21 cellular contexts compared by ENCODE assay signal in genomic region chr10:458466-458865, GRCh38.
DNase-seq lines count a peak whose midpoint lies in the region; FAIRE-seq and TF ChIP-seq lines count a peak whose summit lies in the region.
"Had no signal": no experiment of that assay in that cellular context is flagged by ENCODE, and none has a peak within 500 bp of the region (broad histone marks: within the 10 kb centered on the region; RNA-seq: fewer than 3 reads in every experiment).

No MANE protein-coding gene starts in this region.

- CTCF ChIA-PET in HEK293 (lab: Yijun Ruan, JAX): no interaction called here
- CTCF ChIA-PET in endothelial cell of umbilical vein (lab: Charles Lee): no interaction called here

- DNase-seq in endothelial cell of umbilical vein (ENCODE audit: low read depth, low spot score) (peak; percentile 67), kidney epithelial cell (ENCODE audit: low read depth) (peak; percentile 91), renal cortical epithelial cell (ENCODE audit: low read depth) (peak; percentile 93), GM03348 (ENCODE audit: low spot score) (no peak), HUDEP-2 (lab: John Stamatoyannopoulos, UW; ENCODE audit: unreplicated experiment in 76 of 76) (no peak), HuH-7.5 (ENCODE audit: low spot score) (no peak)
- no peak for DNase-seq in stimulated activated naive CD4-positive, alpha-beta T cell (lab: John Stamatoyannopoulos, UW)
- DNase-seq: activated CD4-positive, alpha-beta memory T cell treated with anti-CD3 and anti-CD28 coated beads, Interleukin-2, amount 10 ng/mL, durations not matched to agents 7 days and 5 days; activated T-cell treated with anti-CD3 and anti-CD28 coated beads, Interleukin-2, amount 50 U/mL, for 48 hours; CD8-positive, alpha-beta T cell; GOT3; NCI-H1092 treated with DMSO at 0.1 percent for 48 hours; NCI-H510A; SHP77; stimulated activated CD4-positive, alpha-beta T cell treated with anti-CD3 and anti-CD28 coated beads, Interleukin-1b, Interleukin-23, amount 100 ng/mL, for 48 hours; T-helper 1 cell had no signal

- H3K9me1 ChIP-seq in endothelial cell of umbilical vein (replicated peaks; ENCODE audit: control insufficient read depth, extremely low read depth, insufficient read depth, low read length): no peaks in the 10 kb centered on the region

- no peak overlapping the region for H3K4me3 ChIP-seq in HEK293 (ENCODE audit: low read depth, low read length)
- no peak overlapping the region for H3K4me3 ChIP-seq in endothelial cell of umbilical vein (replicated peaks in 1 of 3; ENCODE audit: insufficient read depth in 1 of 3, low read depth in 1 of 3, low read length in 3 of 3)
- no peak overlapping the region for H3K4me3 ChIP-seq in kidney epithelial cell (ENCODE audit: low read depth, low read length)
- H3K4me3 ChIP-seq: uterus had no signal

- H3K9ac ChIP-seq in endothelial cell of umbilical vein (replicated peaks; ENCODE audit: extremely low read depth, insufficient read depth, low read length): no peak overlapping the region
- H3K9ac ChIP-seq: KMS-11 had no signal

- H3K4me1 ChIP-seq in HEK293 (ENCODE audit: control insufficient read depth, insufficient read depth, low read length): no peaks in the 10 kb centered on the region; the same call in 1 of the 2 replicates
- H3K4me1 ChIP-seq in endothelial cell of umbilical vein (ENCODE audit: control insufficient read depth, extremely low read depth, insufficient read depth, low read length): peaks cover 3% of the 10 kb centered on the region
- H3K4me1 ChIP-seq: uterus had no signal

- no TSS peak for BruUV-seq in endothelial cell of umbilical vein (replicated peaks; lab: Mats Ljungman, UMichigan)

- H3K4me2 ChIP-seq in endothelial cell of umbilical vein (ENCODE audit: insufficient read depth, low read length): no peak overlapping the region
- H3K4me2 ChIP-seq: KMS-11 had no signal

- H2AFZ ChIP-seq in endothelial cell of umbilical vein (ENCODE audit: low read depth, low read length): peak overlapping the region; percentile 5

- no peaks in the 10 kb centered on the region for H3K79me2 ChIP-seq in endothelial cell of umbilical vein (ENCODE audit: control insufficient read depth, insufficient read depth, low read length)

- no peaks in the 10 kb centered on the region for H3K9me3 ChIP-seq in HEK293 (ENCODE audit: control insufficient read depth, insufficient read depth, low read depth, low read length)
- H3K9me3 ChIP-seq in endothelial cell of umbilical vein (replicated peaks; ENCODE audit: control insufficient read depth, insufficient read depth, low read length): no peaks in the 10 kb centered on the region
- H3K9me3 ChIP-seq: neutrophil, uterus had no signal

- dilution Hi-C loops in endothelial cell of umbilical vein (cut with MboI; ENCODE audit: extremely low pct_ligation_motif_present, low sequenced_read_pairs): no loop called here

- H4K20me1 ChIP-seq in endothelial cell of umbilical vein (replicated peaks; ENCODE audit: control insufficient read depth, extremely low read depth, insufficient read depth, low read length): no peaks in the 10 kb centered on the region

- intact Hi-C loops in endothelial cell of umbilical vein (cut with micrococcal nuclease): loop anchor here (10.0 kb wide), 1 partner anchor 194 kb away; no protein-coding TSS in a partner anchor

- TF ChIP-seq CTCF in HEK293 (tag by site-specific recombination; IDR thresholded peaks at IDR 0.05) (no peak), endothelial cell of umbilical vein (IDR thresholded peaks at IDR 0.05; ENCODE audit: extremely low read depth in 1 of 2, insufficient read depth in 1 of 2, low read depth in 1 of 2, low read length in 2 of 2) (no peak), kidney epithelial cell (IDR thresholded peaks at IDR 0.05; ENCODE audit: insufficient read depth, low read length, poor library complexity, severe bottlenecking) (peak; percentile 17)

- FAIRE-seq in endothelial cell of umbilical vein (lab: Jason Lieb, UNC): peak; percentile 54
- FAIRE-seq: colon had no signal

- H3K27ac ChIP-seq in HEK293 (ENCODE audit: extremely low read depth, low read depth, low read length) (no peak overlapping the region), endothelial cell of umbilical vein (ENCODE audit: insufficient read depth, low read depth, low read length) (no peak overlapping the region)
- H3K27ac ChIP-seq: KMS-11, neutrophil, uterus had no signal

- no peaks in the 10 kb centered on the region for H3K27me3 ChIP-seq in endothelial cell of umbilical vein (ENCODE audit: control insufficient read depth in 2 of 2, insufficient read depth in 2 of 2, low read length in 2 of 2)
- H3K27me3 ChIP-seq in kidney epithelial cell (ENCODE audit: control insufficient read depth, insufficient read depth, low read length): no peaks in the 10 kb centered on the region
- H3K27me3 ChIP-seq: neutrophil, uterus had no signal

- POLR2A ChIA-PET in HEK293 (lab: Yijun Ruan, JAX) (no interaction called here), endothelial cell of umbilical vein (lab: Charles Lee) (no interaction called here)

- H3K36me3 ChIP-seq in HEK293 (ENCODE audit: control insufficient read depth in 2 of 2, insufficient read depth in 1 of 2, low read length in 2 of 2) (peaks cover 0 to 10% of the 10 kb centered on the region in 2 experiments; a peak in 1 of 3 replicates), endothelial cell of umbilical vein (ENCODE audit: control insufficient read depth in 2 of 2, extremely low read depth in 1 of 2, insufficient read depth in 2 of 2, low read length in 2 of 2) (no peaks in the 10 kb centered on the region), kidney epithelial cell (ENCODE audit: control insufficient read depth, insufficient read depth, low read length) (no peaks in the 10 kb centered on the region)
- H3K36me3 ChIP-seq: neutrophil, uterus had no signal

- TF ChIP-seq POLR2A in endothelial cell of umbilical vein (IDR thresholded peaks at IDR 0.05; ENCODE audit: low read depth, low read length): no peak

TF ChIP-seq in HEK293, 187 proteins besides CTCF, POLR2A, EP300 and RAD21:
- TF ChIP-seq ZNF600 (tag by site-specific recombination; IDR thresholded peaks at IDR 0.05) (peak; percentile 35; the same call in 1 of the 2 replicates), ZNF473 (tag by site-specific recombination; IDR thresholded peaks at IDR 0.05) (no peak), KLF8 (tag by site-specific recombination; IDR thresholded peaks at IDR 0.05) (no peak)

TF ChIP-seq in endothelial cell of umbilical vein, 7 proteins besides CTCF, POLR2A, EP300 and RAD21:
- TF ChIP-seq MAX (IDR thresholded peaks at IDR 0.05; ENCODE audit: insufficient read depth, insufficient read length): peak; percentile 71
- TF ChIP-seq GATA2 (IDR thresholded peaks at IDR 0.05; ENCODE audit: insufficient read depth, insufficient read length, low read depth, low read length): no peak

Comparison
In these comparisons a context has a peak if more than half of its experiments do, and no peak if none do; other contexts are left out.
1. DNase-seq: peak in endothelial cell of umbilical vein (single experiment), kidney epithelial cell (single experiment) and renal cortical epithelial cell (single experiment); none in GM03348 (single experiment), stimulated activated naive CD4-positive, alpha-beta T cell (0 of 6), HUDEP-2 (0 of 76) and HuH-7.5 (single experiment).